11 cellular contexts compared by ENCODE assay signal in genomic region chr2:219461061-219461514, GRCh38. TPM values are rescaled to one million over a fixed set of nuclear protein-coding genes. Genes with fewer than 3 reads are reported as not detected.
DNase-seq lines count a peak whose midpoint lies in the region; ATAC-seq and TF ChIP-seq lines count a peak whose summit lies in the region.
"Had no signal": no experiment of that assay in that cellular context is flagged by ENCODE, and none has a peak within 500 bp of the region (broad histone marks: within the 10 kb centered on the region; RNA-seq: fewer than 3 reads in every experiment).

No MANE protein-coding gene starts in this region.

- no peak overlapping the region; the same call in 1 of the 2 replicates for H3K9ac ChIP-seq in iPS-20b (ENCODE audit: low read depth, low read length)

- WGBS in transverse colon (ENCODE audit: low coverage in 1 of 2), 2 donors, result 38 to 44% methylated on average over 3 to 9 of the region's 11 CpGs

- ATAC-seq in GM18873 (IDR thresholded peaks at IDR 0.05; ENCODE audit: low FRiP score, unreplicated experiment), result no peak
- no peak for ATAC-seq in HG02840 (IDR thresholded peaks at IDR 0.05; ENCODE audit: low FRiP score, unreplicated experiment)
- ATAC-seq: HepG2 had no signal

- TF ChIP-seq CTCF in transverse colon (IDR thresholded peaks at IDR 0.05), result no peak

- in situ Hi-C loops in transverse colon (cut with MboI; ENCODE audit: low pct_ligation_motif_present in 1 of 4, low pct_unique_long_range_greater_than_20kb in 1 of 4, low sequenced_read_pairs in 3 of 4), result no loop called here

- CTCF ChIA-PET in activated naive CD4-positive, alpha-beta T cell treated with anti-CD3 and anti-CD28 coated beads for 36 hours (lab: Charles Lee), result interaction anchor here (0.5 to 2.0 kb wide), 3 partner anchors 35 to 1437 kb away, joined by 3 to 15 read pairs (median 4); a partner anchor contains a TSS

- no peak for TF ChIP-seq EP300 in transverse colon (IDR thresholded peaks at IDR 0.05; ENCODE audit: low read depth)

- peak overlapping the region; percentile 63 for H3K27ac ChIP-seq in iPS-20b (ENCODE audit: low read length)
- peak overlapping the region; percentile 69 to 96 (median 85) for H3K27ac ChIP-seq in transverse colon

- H3K27ac Mint-ChIP-seq in activated naive CD4-positive, alpha-beta T cell treated with anti-CD3 and anti-CD28 coated beads for 36 hours, result no peak overlapping the region
- H3K27ac Mint-ChIP-seq in activated naive CD8-positive, alpha-beta T cell treated with anti-CD3 and anti-CD28 coated beads for 36 hours, result no peak overlapping the region

- peaks cover 6% of the 10 kb centered on the region; the same call in 1 of the 2 replicates for H3K27me3 ChIP-seq in iPS-20b (ENCODE audit: insufficient read depth, low read length)
- no peaks in the 10 kb centered on the region for H3K27me3 ChIP-seq in transverse colon

- H3K4me1 Mint-ChIP-seq in activated naive CD4-positive, alpha-beta T cell treated with anti-CD3 and anti-CD28 coated beads for 36 hours (ENCODE audit: low read depth), result no peaks in the 10 kb centered on the region
- peaks cover 12% of the 10 kb centered on the region for H3K4me1 Mint-ChIP-seq in activated naive CD8-positive, alpha-beta T cell treated with anti-CD3 and anti-CD28 coated beads for 36 hours

- intact Hi-C loops in activated naive CD4-positive, alpha-beta T cell treated with anti-CD3 and anti-CD28 coated beads for 36 hours (cut with micrococcal nuclease), result no loop called here
- intact Hi-C loops in transverse colon (cut with DNase I; ENCODE audit: low total_unique reads), result no loop called here

- no peaks in the 10 kb centered on the region for H3K9me3 Mint-ChIP-seq in activated naive CD4-positive, alpha-beta T cell treated with anti-CD3 and anti-CD28 coated beads for 36 hours
- H3K9me3 Mint-ChIP-seq in activated naive CD8-positive, alpha-beta T cell treated with anti-CD3 and anti-CD28 coated beads for 36 hours, result no peaks in the 10 kb centered on the region

- no peaks in the 10 kb centered on the region for H3K36me3 Mint-ChIP-seq in activated naive CD4-positive, alpha-beta T cell treated with anti-CD3 and anti-CD28 coated beads for 36 hours (ENCODE audit: low read depth)
- no peaks in the 10 kb centered on the region for H3K36me3 Mint-ChIP-seq in activated naive CD8-positive, alpha-beta T cell treated with anti-CD3 and anti-CD28 coated beads for 36 hours

- H3K9me3 ChIP-seq in iPS-20b (ENCODE audit: insufficient read depth, low read depth, low read length), result no peaks in the 10 kb centered on the region
- no peaks in the 10 kb centered on the region for H3K9me3 ChIP-seq in transverse colon

- H3K4me3 Mint-ChIP-seq in activated naive CD4-positive, alpha-beta T cell treated with anti-CD3 and anti-CD28 coated beads for 36 hours, result no peak overlapping the region
- H3K4me3 Mint-ChIP-seq in activated naive CD8-positive, alpha-beta T cell treated with anti-CD3 and anti-CD28 coated beads for 36 hours, result no peak overlapping the region

- DNase-seq in activated naive CD4-positive, alpha-beta T cell treated with anti-CD3 and anti-CD28 coated beads for 36 hours, result peak; percentile 37
- DNase-seq in activated naive CD4-positive, alpha-beta T cell treated with Interleukin-2 at 50 U/mL for 16 hours, result no peak
- peak; percentile 42 for DNase-seq in activated naive CD8-positive, alpha-beta T cell treated with anti-CD3 and anti-CD28 coated beads for 36 hours
- no peak for DNase-seq in transverse colon
- DNase-seq in iPS-NIHi11 (ENCODE audit: low spot score), result no peak
- DNase-seq: activated CD8-positive, alpha-beta memory T cell treated with anti-CD3 and anti-CD28 coated beads, Interleukin-2, amount 50 U/mL, for 4 hours had no signal

- no peak for TF ChIP-seq POLR2A in transverse colon (IDR thresholded peaks at IDR 0.05)

- H3K27me3 Mint-ChIP-seq in activated naive CD4-positive, alpha-beta T cell treated with anti-CD3 and anti-CD28 coated beads for 36 hours (ENCODE audit: low read depth), result no peaks in the 10 kb centered on the region
- no peaks in the 10 kb centered on the region for H3K27me3 Mint-ChIP-seq in activated naive CD8-positive, alpha-beta T cell treated with anti-CD3 and anti-CD28 coated beads for 36 hours

- peaks cover 29% of the 10 kb centered on the region for H3K4me1 ChIP-seq in iPS-20b (ENCODE audit: insufficient read depth, low read length)
- peaks cover 6 to 15% (median 10%) of the 10 kb centered on the region in 4 donors for H3K4me1 ChIP-seq in transverse colon

- H3K4me3 ChIP-seq in iPS-20b (ENCODE audit: low read length) (peak overlapping the region; percentile 8; the same call in 1 of the 2 replicates), transverse colon (peak overlapping the region in 1 of 4 donors; percentile 3)
- H3K4me3 ChIP-seq: lung had no signal

- H3K36me3 ChIP-seq in iPS-20b (ENCODE audit: insufficient read depth, low read depth, low read length) (0 out of 2 replicates have a peak, but pooled peaks cover 10% of the 10 kb centered on the region), transverse colon (no peaks in the 10 kb centered on the region)

RNA-seq across cellular contexts. Expression of gene SPEG, which starts 26.4 kb away (rescaled TPM):
- total RNA-seq in activated naive CD4-positive, alpha-beta T cell treated with anti-CD3 and anti-CD28 coated beads for 36 hours, result 1 to 10 TPM; 1.3 to 1.4 TPM
- 1 to 10 TPM; 1.5 to 1.6 TPM for total RNA-seq in activated naive CD8-positive, alpha-beta T cell treated with anti-CD3 and anti-CD28 coated beads for 36 hours
- 10 to 100 TPM; 26.5 to 95.8 (median 48.5) TPM for total RNA-seq in transverse colon

RNA-seq across cellular contexts. Expression of gene GMPPA, which starts 37.6 kb away (rescaled TPM):
- 10 to 100 TPM; 25.2 to 28.4 TPM for total RNA-seq in activated naive CD4-positive, alpha-beta T cell treated with anti-CD3 and anti-CD28 coated beads for 36 hours
- 10 to 100 TPM; 29.1 to 31.5 TPM for total RNA-seq in activated naive CD8-positive, alpha-beta T cell treated with anti-CD3 and anti-CD28 coated beads for 36 hours
- total RNA-seq in transverse colon, result 10 to 100 TPM; 25.1 to 41.1 (median 36.4) TPM

RNA-seq across cellular contexts. Expression of gene DES, which starts 42.9 kb away (rescaled TPM):
- not detected for total RNA-seq in activated naive CD4-positive, alpha-beta T cell treated with anti-CD3 and anti-CD28 coated beads for 36 hours
- under 1 TPM; 0.26 to 0.39 TPM for total RNA-seq in activated naive CD8-positive, alpha-beta T cell treated with anti-CD3 and anti-CD28 coated beads for 36 hours
- total RNA-seq in transverse colon, result over 10,000 TPM in 1 of 4 donors, 1,000 to 10,000 TPM in 2, 100 to 1,000 TPM in 1; 1,000 to 12,373 (median 1,519) TPM
- total RNA-seq: HepG2 had no signal

RNA-seq across cellular contexts. Expression of gene ASIC4, which starts 53.2 kb away (rescaled TPM):
- not detected for total RNA-seq in activated naive CD4-positive, alpha-beta T cell treated with anti-CD3 and anti-CD28 coated beads for 36 hours
- total RNA-seq in activated naive CD8-positive, alpha-beta T cell treated with anti-CD3 and anti-CD28 coated beads for 36 hours, result not detected
- total RNA-seq in transverse colon, result not detected
- total RNA-seq: HepG2 had no signal

Comparison
In these comparisons a context has a peak if more than half of its experiments do, and no peak if none do; other contexts are left out.
1. DNase-seq: peak in activated naive CD4-positive, alpha-beta T cell treated with anti-CD3 and anti-CD28 coated beads for 36 hours (single experiment) and activated naive CD8-positive, alpha-beta T cell treated with anti-CD3 and anti-CD28 coated beads for 36 hours (single experiment); none in activated naive CD4-positive, alpha-beta T cell treated with Interleukin-2 at 50 U/mL for 16 hours (single experiment), transverse colon (single experiment) and iPS-NIHi11 (single experiment).
2. RNA of gene SPEG, which starts 26.4 kb away (total RNA-seq): 26.5 to 95.8 TPM in transverse colon; 1.5 to 1.6 TPM in activated naive CD8-positive, alpha-beta T cell treated with anti-CD3 and anti-CD28 coated beads for 36 hours and 1.3 to 1.4 TPM in activated naive CD4-positive, alpha-beta T cell treated with anti-CD3 and anti-CD28 coated beads for 36 hours; every median in the first group is over 10 times any median in the second.
3. RNA of gene DES, which starts 42.9 kb away (total RNA-seq): 1,000 to 12,373 TPM in transverse colon; 0.26 to 0.39 TPM in activated naive CD8-positive, alpha-beta T cell treated with anti-CD3 and anti-CD28 coated beads for 36 hours and not detected in activated naive CD4-positive, alpha-beta T cell treated with anti-CD3 and anti-CD28 coated beads for 36 hours; every median in the first group is over 100 times any median in the second.